18 cellular contexts compared by ENCODE assay signal in genomic region chrX:153906126-153906917, GRCh38. TPM values are rescaled to one million over a fixed set of nuclear protein-coding genes. Genes with fewer than 3 reads are reported as not detected.
DNase-seq lines count a peak whose midpoint lies in the region; ATAC-seq and TF ChIP-seq lines count a peak whose summit lies in the region.
"Had no signal": no experiment of that assay in that cellular context is flagged by ENCODE, and none has a peak within 500 bp of the region (broad histone marks: within the 10 kb centered on the region; RNA-seq: fewer than 3 reads in every experiment).

No MANE protein-coding gene starts in this region.

- no peaks in the 10 kb centered on the region for H3K36me3 ChIP-seq in CD4-positive, alpha-beta memory T cell (ENCODE audit: insufficient read depth, low read length)
- H3K36me3 ChIP-seq in GM06990 (ENCODE audit: control insufficient read depth, insufficient read depth, low read length): peaks cover 2% of the 10 kb centered on the region
- H3K36me3 ChIP-seq: lower lobe of right lung, transverse colon had no signal

- peaks cover 18 to 43% (median 27%) of the 10 kb centered on the region in 4 donors for H3K4me1 Mint-ChIP-seq in CD4-positive, alpha-beta memory T cell
- peaks cover 29% of the 10 kb centered on the region for H3K4me1 Mint-ChIP-seq in activated T-cell treated with anti-CD3 and anti-CD28 coated beads, Interleukin-2, amount 50 U/mL, for 72 hours (ENCODE audit: low read depth)
- H3K4me1 Mint-ChIP-seq in naive thymus-derived CD8-positive, alpha-beta T cell: peaks cover 22 to 49% (median 44%) of the 10 kb centered on the region in 4 donors

- CTCF ChIA-PET in CD4-positive, alpha-beta memory T cell (lab: Charles Lee; ENCODE audit: partially characterized antibody): interaction anchor here (0.8 to 4.3 kb wide), 4 partner anchors 17 to 41 kb away, joined by 3 to 13 read pairs (median 8); no protein-coding TSS in a partner anchor

- H3K4me3 Mint-ChIP-seq in CD4-positive, alpha-beta memory T cell: peak overlapping the region in 2 of 8 donors; percentile 17 to 75
- H3K4me3 Mint-ChIP-seq in activated T-cell treated with anti-CD3 and anti-CD28 coated beads, Interleukin-2, amount 50 U/mL, for 72 hours: no peak overlapping the region
- peak overlapping the region in 2 of 10 donors; percentile 22 to 34 for H3K4me3 Mint-ChIP-seq in naive thymus-derived CD8-positive, alpha-beta T cell

- peaks cover 0 to 4% of the 10 kb centered on the region in 2 donors for H3K36me3 Mint-ChIP-seq in CD4-positive, alpha-beta memory T cell
- H3K36me3 Mint-ChIP-seq in activated T-cell treated with anti-CD3 and anti-CD28 coated beads, Interleukin-2, amount 50 U/mL, for 72 hours (ENCODE audit: insufficient read depth in 2 of 2): no peaks in the 10 kb centered on the region
- peaks cover 0 to 12% (median 0%) of the 10 kb centered on the region in 3 donors for H3K36me3 Mint-ChIP-seq in naive thymus-derived CD8-positive, alpha-beta T cell
- H3K36me3 Mint-ChIP-seq: activated naive CD4-positive, alpha-beta T cell treated with anti-CD3 and anti-CD28 coated beads, Interleukin-2, amount 50 U/mL, for 72 hours had no signal

- POLR2A ChIA-PET in CD4-positive, alpha-beta memory T cell (lab: Charles Lee; ENCODE audit: partially characterized antibody): interaction anchor here (0.7 to 13.7 kb wide), 10 partner anchors 9 to 124 kb away, joined by 3 to 222 read pairs (median 3); partner anchors contain the start of genes ARHGAP4 and NAA10
- POLR2A ChIA-PET in naive thymus-derived CD8-positive, alpha-beta T cell (lab: Charles Lee): interaction anchor here (0.7 to 11.6 kb wide), 9 partner anchors 9 to 112 kb away, joined by 3 to 144 read pairs (median 3); partner anchors contain the start of genes ARHGAP4, IDH3G, RENBP and SSR4

- H3K4me3 ChIP-seq in CD4-positive, alpha-beta memory T cell (ENCODE audit: low read length in 2 of 2): no peak overlapping the region
- H3K4me3 ChIP-seq in GM06990 (replicated peaks; ENCODE audit: low read depth, low read length): no peak overlapping the region
- H3K4me3 ChIP-seq: body of pancreas, transverse colon had no signal

- DNase-seq in CD4-positive, alpha-beta memory T cell: peak in 1 of 5 donors; percentile 51
- peak; percentile 9 for DNase-seq in GM06990 (ENCODE audit: extremely low read depth, insufficient read length)
- peak in 1 of 2 donors; percentile 19 for DNase-seq in activated T-cell treated with anti-CD3 and anti-CD28 coated beads, Interleukin-2, amount 50 U/mL, for 72 hours
- peak in 1 of 10 donors; percentile 10 for DNase-seq in naive thymus-derived CD8-positive, alpha-beta T cell
- no peak for DNase-seq in GM03348 (ENCODE audit: low spot score)
- DNase-seq in DMS 273 (lab: John Stamatoyannopoulos, UW; ENCODE audit: unreplicated experiment): no peak
- no peak for DNase-seq in GM10266 (ENCODE audit: extremely low spot score)
- DNase-seq: body of pancreas, Calu3, lower lobe of right lung, NCI-H526, Right ventricle myocardium superior, SW 1271, transverse colon had no signal

- H3K27ac ChIP-seq in CD4-positive, alpha-beta memory T cell (ENCODE audit: low read depth, low read length): no peak overlapping the region
- H3K27ac ChIP-seq: body of pancreas, lower lobe of right lung, transverse colon had no signal

- H3K4me1 ChIP-seq in CD4-positive, alpha-beta memory T cell (ENCODE audit: insufficient read depth, low read length): peaks cover 31% of the 10 kb centered on the region
- H3K4me1 ChIP-seq: body of pancreas had no signal

- no peak for TF ChIP-seq CTCF in GM06990 (IDR thresholded peaks at IDR 0.05; ENCODE audit: insufficient read depth, low read length, poor library complexity, severe bottlenecking)
- no peak for TF ChIP-seq CTCF in GM10266 (IDR thresholded peaks at IDR 0.05; ENCODE audit: control insufficient read depth, insufficient read depth, low read depth, missing control alignments)

- peak; percentile 26 to 54 for ATAC-seq in activated T-cell treated with anti-CD3 and anti-CD28 coated beads, Interleukin-2, amount 50 U/mL, for 72 hours (replicated peaks in 1 of 2)
- peak; percentile 32 to 57 for ATAC-seq in naive thymus-derived CD8-positive, alpha-beta T cell
- ATAC-seq: body of pancreas had no signal

- H3K27ac Mint-ChIP-seq in CD4-positive, alpha-beta memory T cell: peak overlapping the region in 6 of 7 donors; percentile 13 to 89 (median 45)
- H3K27ac Mint-ChIP-seq in activated T-cell treated with anti-CD3 and anti-CD28 coated beads, Interleukin-2, amount 50 U/mL, for 72 hours: no peak overlapping the region
- H3K27ac Mint-ChIP-seq in naive thymus-derived CD8-positive, alpha-beta T cell: peak overlapping the region in 9 of 10 donors; percentile 26 to 87 (median 82)

- no peaks in the 10 kb centered on the region for H3K27me3 Mint-ChIP-seq in CD4-positive, alpha-beta memory T cell
- H3K27me3 Mint-ChIP-seq in activated T-cell treated with anti-CD3 and anti-CD28 coated beads, Interleukin-2, amount 50 U/mL, for 72 hours (ENCODE audit: low read depth): peaks cover 17% of the 10 kb centered on the region
- no peaks in the 10 kb centered on the region for H3K27me3 Mint-ChIP-seq in naive thymus-derived CD8-positive, alpha-beta T cell

- no peaks in the 10 kb centered on the region for H3K9me3 ChIP-seq in CD4-positive, alpha-beta memory T cell (ENCODE audit: control insufficient read depth in 1 of 2, low read length in 2 of 2)
- H3K9me3 ChIP-seq: body of pancreas, lower lobe of right lung, transverse colon had no signal

- intact Hi-C loops in CD4-positive, alpha-beta memory T cell (cut with micrococcal nuclease): loop anchor here (2.0 to 5.0 kb wide), 2 partner anchors 20 to 41 kb away; partner anchors contain the start of gene ARHGAP4

- H3K9me3 Mint-ChIP-seq in CD4-positive, alpha-beta memory T cell: no peaks in the 10 kb centered on the region
- H3K9me3 Mint-ChIP-seq in activated T-cell treated with anti-CD3 and anti-CD28 coated beads, Interleukin-2, amount 50 U/mL, for 72 hours: no peaks in the 10 kb centered on the region
- H3K9me3 Mint-ChIP-seq in naive thymus-derived CD8-positive, alpha-beta T cell: no peaks in the 10 kb centered on the region
- H3K9me3 Mint-ChIP-seq: activated naive CD4-positive, alpha-beta T cell treated with anti-CD3 and anti-CD28 coated beads, Interleukin-2, amount 50 U/mL, for 72 hours had no signal

- H3K27me3 ChIP-seq in CD4-positive, alpha-beta memory T cell (ENCODE audit: insufficient read depth, low read length): no peaks in the 10 kb centered on the region
- H3K27me3 ChIP-seq in GM06990 (replicated peaks; ENCODE audit: control insufficient read depth, insufficient read depth, low read length): no peaks in the 10 kb centered on the region
- H3K27me3 ChIP-seq: body of pancreas, transverse colon had no signal

RNA-seq across cellular contexts. Expression of gene AVPR2, which starts 1.8 kb away (rescaled TPM):
- not detected for total RNA-seq in CD4-positive, alpha-beta memory T cell
- polyA plus RNA-seq in CD4-positive, alpha-beta memory T cell: under 1 TPM in 1 of 2 donors, not detected in 1; 0.15 TPM
- not detected for total RNA-seq in activated T-cell treated with anti-CD3 and anti-CD28 coated beads, Interleukin-2, amount 50 U/mL, for 72 hours
- not detected for total RNA-seq in naive thymus-derived CD8-positive, alpha-beta T cell
- polyA plus RNA-seq in naive thymus-derived CD8-positive, alpha-beta T cell: not detected
- total RNA-seq: activated naive CD4-positive, alpha-beta T cell treated with anti-CD3 and anti-CD28 coated beads, Interleukin-2, amount 50 U/mL, for 72 hours; Calu3; H1; osteoblast had no signal

RNA-seq across cellular contexts. Expression of gene ARHGAP4, which starts 19.7 kb away (rescaled TPM):
- total RNA-seq in CD4-positive, alpha-beta memory T cell: 100 to 1,000 TPM; 327 to 330 TPM
- polyA plus RNA-seq in CD4-positive, alpha-beta memory T cell: 100 to 1,000 TPM in 1 of 2 donors, 10 to 100 TPM in 1; 65.4 to 117 TPM
- 100 to 1,000 TPM; 147 to 158 TPM for total RNA-seq in activated T-cell treated with anti-CD3 and anti-CD28 coated beads, Interleukin-2, amount 50 U/mL, for 72 hours
- 100 to 1,000 TPM; 324 to 353 TPM for total RNA-seq in naive thymus-derived CD8-positive, alpha-beta T cell
- polyA plus RNA-seq in naive thymus-derived CD8-positive, alpha-beta T cell: 100 to 1,000 TPM in 1 of 3 donors, 10 to 100 TPM in 2; 58.9 to 112 (median 96.6) TPM

RNA-seq across cellular contexts. Expression of gene L1CAM, which starts 20.3 kb away (rescaled TPM):
- total RNA-seq in CD4-positive, alpha-beta memory T cell: 1 to 10 TPM; 1.0 to 1.8 TPM
- under 1 TPM; 0.26 to 0.57 TPM for polyA plus RNA-seq in CD4-positive, alpha-beta memory T cell
- 1 to 10 TPM; 1.8 to 2.1 TPM for total RNA-seq in activated T-cell treated with anti-CD3 and anti-CD28 coated beads, Interleukin-2, amount 50 U/mL, for 72 hours
- under 1 TPM; 0.16 to 0.23 TPM for total RNA-seq in naive thymus-derived CD8-positive, alpha-beta T cell
- polyA plus RNA-seq in naive thymus-derived CD8-positive, alpha-beta T cell: not detected
- total RNA-seq: OCI-LY7 had no signal

RNA-seq across cellular contexts. Expression of gene NAA10, which starts 28.5 kb away (rescaled TPM):
- total RNA-seq in CD4-positive, alpha-beta memory T cell: 10 to 100 TPM; 88.9 to 94.9 TPM
- polyA plus RNA-seq in CD4-positive, alpha-beta memory T cell: 10 to 100 TPM; 57.6 to 96.3 TPM
- total RNA-seq in activated T-cell treated with anti-CD3 and anti-CD28 coated beads, Interleukin-2, amount 50 U/mL, for 72 hours: 10 to 100 TPM; 76.7 to 94.1 TPM
- 10 to 100 TPM; 72.1 to 80.8 TPM for total RNA-seq in naive thymus-derived CD8-positive, alpha-beta T cell
- 10 to 100 TPM; 66.8 to 73.3 (median 71.3) TPM for polyA plus RNA-seq in naive thymus-derived CD8-positive, alpha-beta T cell

RNA-seq across cellular contexts. Expression of gene RENBP, which starts 38.1 kb away (rescaled TPM):
- total RNA-seq in CD4-positive, alpha-beta memory T cell: 10 to 100 TPM; 17.2 to 21.3 TPM
- polyA plus RNA-seq in CD4-positive, alpha-beta memory T cell: under 1 TPM in 1 of 2 donors, not detected in 1; 0.65 TPM
- total RNA-seq in activated T-cell treated with anti-CD3 and anti-CD28 coated beads, Interleukin-2, amount 50 U/mL, for 72 hours: 10 to 100 TPM; 11.6 to 13.9 TPM
- total RNA-seq in naive thymus-derived CD8-positive, alpha-beta T cell: 10 to 100 TPM; 17.8 to 18.2 TPM
- under 1 TPM; 0.49 to 0.96 (median 0.73) TPM for polyA plus RNA-seq in naive thymus-derived CD8-positive, alpha-beta T cell
